16 cellular contexts compared by ENCODE assay signal in genomic region chr13:90717451-90717936, GRCh38.
A peak's percentile ranks its signal among the peaks of the same experiment; 100 is the strongest.
DNase-seq lines count a peak whose midpoint lies in the region; ATAC-seq and TF ChIP-seq lines count a peak whose summit lies in the region.
"Had no signal": no experiment of that assay in that cellular context is flagged by ENCODE, and none has a peak within 500 bp of the region (broad histone marks: within the 10 kb centered on the region; RNA-seq: fewer than 3 reads in every experiment).

No MANE protein-coding gene starts in this region.

- H3K27ac ChIP-seq in mammary epithelial cell (ENCODE audit: insufficient read depth, low read depth, low read length) = no peak overlapping the region
- no peak overlapping the region for H3K27ac ChIP-seq in thyroid gland
- H3K27ac ChIP-seq: gastrocnemius medialis, Peyer's patch, uterus had no signal

- 6% methylated on average over 3 of the region's 3 CpGs for WGBS in mammary epithelial cell (ENCODE audit: low coverage, missing lambda C conversion rate)
- 28 to 32% methylated on average over 3 of the region's 3 CpGs for WGBS in thyroid gland, 2 donors

- peaks cover 33% of the 10 kb centered on the region for H3K4me1 Mint-ChIP-seq in HFFc6 (ENCODE audit: low read depth)
- H3K4me1 Mint-ChIP-seq: activated naive CD4-positive, alpha-beta T cell treated with anti-CD3 and anti-CD28 coated beads, Interleukin-2, amount 10 ng/mL, durations not matched to agents 7 days and 5 days; naive B cell had no signal

- ATAC-seq in HG02852 (IDR thresholded peaks at IDR 0.05; ENCODE audit: unreplicated experiment) = no peak
- ATAC-seq: gastrocnemius medialis had no signal

- no peak overlapping the region for H2AFZ ChIP-seq in mammary epithelial cell (ENCODE audit: low read depth, low read length)

- DNase-seq in A172 (ENCODE audit: low spot score) (peak; percentile 81), HFFc6 (peak; percentile 77), mammary epithelial cell (peak; percentile 76), kidney glomerular epithelial cell (lab: John Stamatoyannopoulos, UW) (peak; percentile 97), thyroid gland (no peak), UCSD-AML1 (lab: John Stamatoyannopoulos, UW; ENCODE audit: unreplicated experiment) (no peak), NCI-H1417 treated with DMSO at 0.1 percent for 48 hours (lab: John Stamatoyannopoulos, UW) (no peak)
- DNase-seq: activated CD4-positive, alpha-beta T cell treated with anti-CD3 and anti-CD28 coated beads for 1 hour; activated naive CD4-positive, alpha-beta T cell treated with anti-CD3 and anti-CD28 coated beads, Interleukin-2, amount 10 ng/mL, durations not matched to agents 7 days and 5 days; AML-193; gastrocnemius medialis; MM.1S; naive B cell; Peyer's patch; uterus had no signal

- H3K9me3 Mint-ChIP-seq in HFFc6 = no peaks in the 10 kb centered on the region

- H3K36me3 ChIP-seq in mammary epithelial cell (ENCODE audit: insufficient read depth, low read length) (no peaks in the 10 kb centered on the region), thyroid gland (no peaks in the 10 kb centered on the region)
- H3K36me3 ChIP-seq: gastrocnemius medialis, Peyer's patch, uterus had no signal

- no peaks in the 10 kb centered on the region for H3K79me2 ChIP-seq in mammary epithelial cell (ENCODE audit: insufficient read depth, low read length)

- H3K4me2 ChIP-seq in mammary epithelial cell (ENCODE audit: insufficient read depth, low read depth, low read length) = peak overlapping the region; percentile 42

- H3K27me3 ChIP-seq in mammary epithelial cell (ENCODE audit: insufficient read depth, low read length) (no peaks in the 10 kb centered on the region), thyroid gland (no peaks in the 10 kb centered on the region)
- H3K27me3 ChIP-seq: gastrocnemius medialis, Peyer's patch, uterus had no signal

- H3K4me3 ChIP-seq in mammary epithelial cell (replicated peaks in 1 of 3; ENCODE audit: insufficient read depth in 1 of 3, low read depth in 2 of 3, low read length in 3 of 3) = no peak overlapping the region
- H3K4me3 ChIP-seq in thyroid gland (replicated peaks in 1 of 3) = no peak overlapping the region
- H3K4me3 ChIP-seq: gastrocnemius medialis, Peyer's patch, uterus had no signal

- no peak overlapping the region for H3K9ac ChIP-seq in mammary epithelial cell (ENCODE audit: insufficient read depth, low read length)

- no peaks in the 10 kb centered on the region for H3K9me3 ChIP-seq in mammary epithelial cell (replicated peaks; ENCODE audit: insufficient read depth, low read length)
- H3K9me3 ChIP-seq in thyroid gland = no peaks in the 10 kb centered on the region
- H3K9me3 ChIP-seq: gastrocnemius medialis, Peyer's patch, uterus had no signal

- H3K4me3 Mint-ChIP-seq in HFFc6 = peak overlapping the region; percentile 50
- H3K4me3 Mint-ChIP-seq: activated naive CD4-positive, alpha-beta T cell treated with anti-CD3 and anti-CD28 coated beads, Interleukin-2, amount 10 ng/mL, durations not matched to agents 7 days and 5 days; naive B cell had no signal

- no peak for TF ChIP-seq POLR2A in thyroid gland (IDR thresholded peaks at IDR 0.05)

- CTCF ChIA-PET in mammary epithelial cell (lab: Charles Lee; ENCODE audit: low non-redundant PET) = no interaction called here

- H3K4me1 ChIP-seq in mammary epithelial cell (ENCODE audit: insufficient read depth, low read length) = peaks cover 15% of the 10 kb centered on the region
- H3K4me1 ChIP-seq in thyroid gland = peaks cover 0 to 7% of the 10 kb centered on the region in 2 donors
- H3K4me1 ChIP-seq: gastrocnemius medialis, Peyer's patch, uterus had no signal

- peak overlapping the region; percentile 25; the same call in 1 of the 2 replicates for H3K27ac Mint-ChIP-seq in HFFc6
- H3K27ac Mint-ChIP-seq: activated naive CD4-positive, alpha-beta T cell treated with anti-CD3 and anti-CD28 coated beads, Interleukin-2, amount 10 ng/mL, durations not matched to agents 7 days and 5 days; naive B cell had no signal

- dilution Hi-C loops in mammary epithelial cell (cut with HindIII; ENCODE audit: low sequenced_read_pairs) = no loop called here

- no peaks in the 10 kb centered on the region for H4K20me1 ChIP-seq in mammary epithelial cell (ENCODE audit: insufficient read depth, low read length)

- in situ Hi-C loops in mammary epithelial cell (cut with MboI; ENCODE audit: low sequenced_read_pairs in 2 of 2) = no loop called here

- BruUV-seq in mammary epithelial cell (replicated peaks; lab: Mats Ljungman, UMichigan) = no TSS peak

- H3K27me3 Mint-ChIP-seq in HFFc6 (ENCODE audit: insufficient read depth) = no peaks in the 10 kb centered on the region
- H3K27me3 Mint-ChIP-seq: activated naive CD4-positive, alpha-beta T cell treated with anti-CD3 and anti-CD28 coated beads, Interleukin-2, amount 10 ng/mL, durations not matched to agents 7 days and 5 days; naive B cell had no signal

- TF ChIP-seq CTCF in HFFc6 (IDR thresholded peaks at IDR 0.05) = no peak
- no peak for TF ChIP-seq CTCF in mammary epithelial cell (conservative IDR thresholded peaks at IDR 0.05 in 1 of 2, IDR thresholded peaks at IDR 0.05 in 1 of 2; ENCODE audit: extremely low read depth in 1 of 2, insufficient read depth in 1 of 2, low read depth in 1 of 2, low read length in 2 of 2)
- no peak for TF ChIP-seq CTCF in thyroid gland (IDR thresholded peaks at IDR 0.05)

- intact Hi-C loops in mammary epithelial cell (cut with micrococcal nuclease) (loop anchor here (1.0 to 10.0 kb wide), 2 partner anchors 125 to 147 kb away; no protein-coding TSS in a partner anchor), thyroid gland (cut with DNase I) (no loop called here)

- H3K36me3 Mint-ChIP-seq in HFFc6 (ENCODE audit: low read depth) = no peaks in the 10 kb centered on the region
- H3K36me3 Mint-ChIP-seq: activated naive CD4-positive, alpha-beta T cell treated with anti-CD3 and anti-CD28 coated beads, Interleukin-2, amount 10 ng/mL, durations not matched to agents 7 days and 5 days; naive B cell had no signal

Comparison
In these comparisons a context has a peak if more than half of its experiments do, and no peak if none do; other contexts are left out.
1. DNase-seq: peak in A172 (single experiment), HFFc6 (single experiment), mammary epithelial cell (single experiment) and kidney glomerular epithelial cell (single experiment); none in thyroid gland (0 of 2), UCSD-AML1 (single experiment) and NCI-H1417 treated with DMSO at 0.1 percent for 48 hours (single experiment).